Comparison of ENCODE assay signal across 1 cellular context in genomic region chr16:89217138-89217387, GRCh38.
TF ChIP-seq lines count a peak whose summit lies in the region.

No MANE protein-coding gene starts in this region.

TF ChIP-seq in HepG2, 621 proteins besides CTCF, POLR2A, EP300 and RAD21 (continued from another document):
- no peak for TF ChIP-seq HNF4G (IDR thresholded peaks at IDR 0.05; ENCODE audit: borderline replicate concordance, low read depth, low read length)
- no peak for TF ChIP-seq HNF4G (CRISPR knock-in tag; IDR thresholded peaks at IDR 0.05; ENCODE audit: borderline replicate concordance, low read depth)
- TF ChIP-seq NFKB2 (CRISPR knock-in tag; IDR thresholded peaks at IDR 0.05; ENCODE audit: borderline replicate concordance), result no peak
- no peak for TF ChIP-seq ZNF737 (CRISPR knock-in tag; IDR thresholded peaks at IDR 0.05; ENCODE audit: borderline replicate concordance)
- TF ChIP-seq, protein P1, sequence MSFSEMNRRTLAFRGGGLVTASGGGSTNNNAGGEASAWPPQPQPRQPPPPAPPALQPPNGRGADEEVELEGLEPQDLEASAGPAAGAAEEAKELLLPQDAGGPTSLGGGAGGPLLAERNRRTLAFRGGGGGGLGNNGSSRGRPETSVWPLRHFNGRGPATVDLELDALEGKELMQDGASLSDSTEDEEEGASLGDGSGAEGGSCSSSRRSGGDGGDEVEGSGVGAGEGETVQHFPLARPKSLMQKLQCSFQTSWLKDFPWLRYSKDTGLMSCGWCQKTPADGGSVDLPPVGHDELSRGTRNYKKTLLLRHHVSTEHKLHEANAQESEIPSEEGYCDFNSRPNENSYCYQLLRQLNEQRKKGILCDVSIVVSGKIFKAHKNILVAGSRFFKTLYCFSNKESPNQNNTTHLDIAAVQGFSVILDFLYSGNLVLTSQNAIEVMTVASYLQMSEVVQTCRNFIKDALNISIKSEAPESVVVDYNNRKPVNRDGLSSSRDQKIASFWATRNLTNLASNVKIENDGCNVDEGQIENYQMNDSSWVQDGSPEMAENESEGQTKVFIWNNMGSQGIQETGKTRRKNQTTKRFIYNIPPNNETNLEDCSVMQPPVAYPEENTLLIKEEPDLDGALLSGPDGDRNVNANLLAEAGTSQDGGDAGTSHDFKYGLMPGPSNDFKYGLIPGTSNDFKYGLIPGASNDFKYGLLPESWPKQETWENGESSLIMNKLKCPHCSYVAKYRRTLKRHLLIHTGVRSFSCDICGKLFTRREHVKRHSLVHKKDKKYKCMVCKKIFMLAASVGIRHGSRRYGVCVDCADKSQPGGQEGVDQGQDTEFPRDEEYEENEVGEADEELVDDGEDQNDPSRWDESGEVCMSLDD (CRISPR knock-in tag; IDR thresholded peaks at IDR 0.05; ENCODE audit: borderline replicate concordance), result no peak
- TF ChIP-seq, protein P2, sequence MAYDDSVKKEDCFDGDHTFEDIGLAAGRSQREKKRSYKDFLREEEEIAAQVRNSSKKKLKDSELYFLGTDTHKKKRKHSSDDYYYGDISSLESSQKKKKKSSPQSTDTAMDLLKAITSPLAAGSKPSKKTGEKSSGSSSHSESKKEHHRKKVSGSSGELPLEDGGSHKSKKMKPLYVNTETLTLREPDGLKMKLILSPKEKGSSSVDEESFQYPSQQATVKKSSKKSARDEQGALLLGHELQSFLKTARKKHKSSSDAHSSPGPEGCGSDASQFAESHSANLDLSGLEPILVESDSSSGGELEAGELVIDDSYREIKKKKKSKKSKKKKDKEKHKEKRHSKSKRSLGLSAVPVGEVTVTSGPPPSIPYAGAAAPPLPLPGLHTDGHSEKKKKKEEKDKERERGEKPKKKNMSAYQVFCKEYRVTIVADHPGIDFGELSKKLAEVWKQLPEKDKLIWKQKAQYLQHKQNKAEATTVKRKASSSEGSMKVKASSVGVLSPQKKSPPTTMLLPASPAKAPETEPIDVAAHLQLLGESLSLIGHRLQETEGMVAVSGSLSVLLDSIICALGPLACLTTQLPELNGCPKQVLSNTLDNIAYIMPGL (CRISPR knock-in tag; IDR thresholded peaks at IDR 0.05; ENCODE audit: borderline replicate concordance in 1 of 2, low read depth in 1 of 2), result no peak; a peak in 1 of 4 replicates
- TF ChIP-seq AFF4 (CRISPR knock-in tag; IDR thresholded peaks at IDR 0.05), result no peak
- TF ChIP-seq NONO (IDR thresholded peaks at IDR 0.05), result no peak
- TF ChIP-seq NONO (CRISPR knock-in tag; conservative IDR thresholded peaks at IDR 0.05), result no peak
